ENCODE assay signal across 8 cellular contexts in genomic region chr6:31498748-31499147, GRCh38. TPM values are rescaled to one million over a fixed set of nuclear protein-coding genes. Genes with fewer than 3 reads are reported as not detected.
DNase-seq lines count a peak whose midpoint lies in the region; ATAC-seq, FAIRE-seq and TF ChIP-seq lines count a peak whose summit lies in the region.

No MANE protein-coding gene starts in this region.

- peaks cover 20% of the 10 kb centered on the region for H3K4me1 ChIP-seq in keratinocyte (ENCODE audit: control insufficient read depth, extremely low read depth, insufficient read depth, low read length)

- H4K20me1 ChIP-seq in keratinocyte (ENCODE audit: control insufficient read depth, extremely low read depth, insufficient read depth, low read length) = no peaks in the 10 kb centered on the region

- FAIRE-seq in keratinocyte (lab: Jason Lieb, UNC) = no peak

- H3K79me2 ChIP-seq in keratinocyte (ENCODE audit: control insufficient read depth, insufficient read depth, low read length) = peaks cover 22% of the 10 kb centered on the region

- no peak overlapping the region for H3K27ac ChIP-seq in keratinocyte (ENCODE audit: control insufficient read depth, insufficient read depth, low read length)

- DNase-seq in 8988T (peak; percentile 35), GM06990 (ENCODE audit: extremely low read depth, insufficient read length) (no peak), astrocyte of the hippocampus (ENCODE audit: low read depth, low spot score) (peak; percentile 29), keratinocyte (ENCODE audit: low read depth, low spot score) (no peak), NCI-H446 (lab: John Stamatoyannopoulos, UW) (no peak), NCI-H146 (lab: John Stamatoyannopoulos, UW) (no peak)

- peak overlapping the region; percentile 62 for H3K4me2 ChIP-seq in keratinocyte (ENCODE audit: control insufficient read depth, extremely low read depth, insufficient read depth, low read depth, low read length)

- H3K36me3 ChIP-seq in GM06990 (ENCODE audit: control insufficient read depth, insufficient read depth, low read length) (no peaks in the 10 kb centered on the region), keratinocyte (ENCODE audit: control insufficient read depth in 2 of 2, extremely low read depth in 1 of 2, insufficient read depth in 2 of 2, low read length in 2 of 2) (no peaks in the 10 kb centered on the region)

- H3K9ac ChIP-seq in keratinocyte (ENCODE audit: control insufficient read depth, extremely low read depth, insufficient read depth, low read length) = peak overlapping the region; percentile 11

- H3K4me3 ChIP-seq in GM06990 (replicated peaks; ENCODE audit: low read depth, low read length) = peak overlapping the region; percentile 48
- peak overlapping the region; percentile 24 to 53 (median 48) for H3K4me3 ChIP-seq in keratinocyte (ENCODE audit: control insufficient read depth in 2 of 3, extremely low read depth in 1 of 3, insufficient read depth in 2 of 3, low read depth in 1 of 3, low read length in 3 of 3)

- no peaks in the 10 kb centered on the region for H3K9me1 ChIP-seq in keratinocyte (ENCODE audit: control insufficient read depth, extremely low read depth, insufficient read depth, low read length)

- H3K27me3 ChIP-seq in GM06990 (replicated peaks; ENCODE audit: control insufficient read depth, insufficient read depth, low read length) = no peaks in the 10 kb centered on the region
- H3K27me3 ChIP-seq in keratinocyte (ENCODE audit: control insufficient read depth, extremely low read depth, insufficient read depth, low read length) = no peaks in the 10 kb centered on the region

- TF ChIP-seq CTCF in GM06990 (IDR thresholded peaks at IDR 0.05; ENCODE audit: insufficient read depth, low read length, poor library complexity, severe bottlenecking) (no peak), keratinocyte (optimal IDR thresholded peaks at IDR 0.05 in 1 of 3, IDR thresholded peaks at IDR 0.05 in 1 of 3, conservative IDR thresholded peaks at IDR 0.05 in 1 of 3; ENCODE audit: extremely low read depth in 1 of 3, insufficient read depth in 2 of 3, low read length in 3 of 3) (no peak)

- ATAC-seq in HG03175 (IDR thresholded peaks at IDR 0.05; ENCODE audit: unreplicated experiment) (no peak), GM21447 (IDR thresholded peaks at IDR 0.05; ENCODE audit: unreplicated experiment) (no peak)

- peak overlapping the region; percentile 10 for H2AFZ ChIP-seq in keratinocyte (ENCODE audit: control insufficient read depth, low read length)

- dilution Hi-C loops in keratinocyte (cut with MboI; ENCODE audit: extremely low pct_ligation_motif_present, low sequenced_read_pairs) = no loop called here

- H3K9me3 ChIP-seq in keratinocyte (ENCODE audit: control insufficient read depth, low read depth, low read length) = no peaks in the 10 kb centered on the region

RNA-seq across cellular contexts. Expression of gene MICB, which starts 0.8 kb away (rescaled TPM):
- polyA plus RNA-seq in keratinocyte = 6.0 to 18.1 TPM (median 8.6 TPM) in 3 replicates
- 0.69 TPM for polyA plus RNA-seq in keratinocyte (2011; ENCODE audit: low read depth)
- polyA plus RNA-seq in keratinocyte (2011; cell fraction: cytosol; rRNA removed) = 6.2 and 8.3 TPM in 2 replicates
- 7.2 and 7.6 TPM in 2 replicates for polyA plus RNA-seq in keratinocyte (2011; cell fraction: nucleus; rRNA removed)
- polyA plus RNA-seq in keratinocyte (2012; ENCODE audit: low replicate concordance) = 1.4 and 10.3 TPM in 2 replicates
- 8.9 to 25.9 TPM (median 9.9 TPM) in 3 replicates for polyA minus RNA-seq in keratinocyte
- polyA minus RNA-seq in keratinocyte (2011; cell fraction: cytosol; rRNA and poly(A)+ RNA removed) = 10.2 TPM
- 3.2 and 7.9 TPM in 2 replicates for polyA minus RNA-seq in keratinocyte (2011; cell fraction: nucleus; rRNA and poly(A)+ RNA removed)

RNA-seq across cellular contexts. Expression of gene MCCD1, which starts 30.0 kb away (rescaled TPM):
- polyA plus RNA-seq in keratinocyte = not detected in 3 replicates
- not detected for polyA plus RNA-seq in keratinocyte (2011; ENCODE audit: low read depth)
- not detected in 2 replicates for polyA plus RNA-seq in keratinocyte (2011; cell fraction: cytosol; rRNA removed)
- polyA plus RNA-seq in keratinocyte (2011; cell fraction: nucleus; rRNA removed) = not detected in 2 replicates
- polyA plus RNA-seq in keratinocyte (2012; ENCODE audit: low replicate concordance) = not detected in 2 replicates
- not detected in 3 replicates for polyA minus RNA-seq in keratinocyte
- not detected for polyA minus RNA-seq in keratinocyte (2011; cell fraction: cytosol; rRNA and poly(A)+ RNA removed)
- not detected in 2 replicates for polyA minus RNA-seq in keratinocyte (2011; cell fraction: nucleus; rRNA and poly(A)+ RNA removed)

RNA-seq across cellular contexts. Expression of gene DDX39B, which starts 43.1 kb away (rescaled TPM):
- polyA plus RNA-seq in keratinocyte = 270 to 540 TPM (median 314 TPM) in 3 replicates
- 131 TPM for polyA plus RNA-seq in keratinocyte (2011; ENCODE audit: low read depth)
- 156 and 228 TPM in 2 replicates for polyA plus RNA-seq in keratinocyte (2011; cell fraction: cytosol; rRNA removed)
- 643 and 658 TPM in 2 replicates for polyA plus RNA-seq in keratinocyte (2011; cell fraction: nucleus; rRNA removed)
- polyA plus RNA-seq in keratinocyte (2012; ENCODE audit: low replicate concordance) = 172 and 266 TPM in 2 replicates
- 432 to 600 TPM (median 568 TPM) in 3 replicates for polyA minus RNA-seq in keratinocyte
- 229 TPM for polyA minus RNA-seq in keratinocyte (2011; cell fraction: cytosol; rRNA and poly(A)+ RNA removed)
- polyA minus RNA-seq in keratinocyte (2011; cell fraction: nucleus; rRNA and poly(A)+ RNA removed) = 190 and 275 TPM in 2 replicates

RNA-seq across cellular contexts. Expression of gene ATP6V1G2, which starts 47.7 kb away (rescaled TPM):
- 0.46 to 1.3 TPM (median 0.94 TPM) in 3 replicates for polyA plus RNA-seq in keratinocyte
- polyA plus RNA-seq in keratinocyte (2011; ENCODE audit: low read depth) = not detected
- 0.36 and 0.58 TPM in 2 replicates for polyA plus RNA-seq in keratinocyte (2011; cell fraction: cytosol; rRNA removed)
- polyA plus RNA-seq in keratinocyte (2011; cell fraction: nucleus; rRNA removed) = 1.5 and 2.2 TPM in 2 replicates
- 0.36 and 0.48 TPM in 2 replicates for polyA plus RNA-seq in keratinocyte (2012; ENCODE audit: low replicate concordance)
- polyA minus RNA-seq in keratinocyte = 0.53 to 2.9 TPM in 2 of 3 replicates, not detected in the other
- not detected for polyA minus RNA-seq in keratinocyte (2011; cell fraction: cytosol; rRNA and poly(A)+ RNA removed)
- not detected in 2 replicates for polyA minus RNA-seq in keratinocyte (2011; cell fraction: nucleus; rRNA and poly(A)+ RNA removed)

RNA-seq across cellular contexts. Expression of gene NFKBIL1, which starts 48.7 kb away (rescaled TPM):
- polyA plus RNA-seq in keratinocyte = 4.8 to 8.9 TPM (median 7.2 TPM) in 3 replicates
- 3.9 TPM for polyA plus RNA-seq in keratinocyte (2011; ENCODE audit: low read depth)
- polyA plus RNA-seq in keratinocyte (2011; cell fraction: cytosol; rRNA removed) = 4.1 and 11.0 TPM in 2 replicates
- polyA plus RNA-seq in keratinocyte (2011; cell fraction: nucleus; rRNA removed) = 5.9 and 10.3 TPM in 2 replicates
- polyA plus RNA-seq in keratinocyte (2012; ENCODE audit: low replicate concordance) = 11.1 and 11.7 TPM in 2 replicates
- 1.2 to 6.2 TPM (median 2.1 TPM) in 3 replicates for polyA minus RNA-seq in keratinocyte
- polyA minus RNA-seq in keratinocyte (2011; cell fraction: cytosol; rRNA and poly(A)+ RNA removed) = 15.3 TPM
- 5.4 and 6.5 TPM in 2 replicates for polyA minus RNA-seq in keratinocyte (2011; cell fraction: nucleus; rRNA and poly(A)+ RNA removed)

Comparison
In these comparisons a context has a peak if more than half of its experiments do, and no peak if none do; other contexts are left out.
1. DNase-seq: peak in 8988T (single experiment) and astrocyte of the hippocampus (single experiment); none in GM06990 (single experiment), keratinocyte (single experiment), NCI-H446 (0 of 2) and NCI-H146 (single experiment).